In genomic region chr3:140943781-140944547, GRCh38 we compare ENCODE assay signal across 9 cellular contexts. TPM values are rescaled to one million over a fixed set of nuclear protein-coding genes. Genes with fewer than 3 reads are reported as not detected.
A peak's percentile ranks its signal among the peaks of the same experiment; 100 is the strongest.
DNase-seq lines count a peak whose midpoint lies in the region; ATAC-seq and TF ChIP-seq lines count a peak whose summit lies in the region.
"Had no signal": no experiment of that assay in that cellular context is flagged by ENCODE, and none has a peak within 500 bp of the region (broad histone marks: within the 10 kb centered on the region; RNA-seq: fewer than 3 reads in every experiment).

No MANE protein-coding gene starts in this region.

- H3K4me3 Mint-ChIP-seq in activated naive CD4-positive, alpha-beta T cell treated with anti-CD3 and anti-CD28 coated beads, Interleukin-2, amount 50 U/mL, for 24 hours, result peak overlapping the region; percentile 97
- H3K4me3 Mint-ChIP-seq in activated CD8-positive, alpha-beta T cell treated with anti-CD3 and anti-CD28 coated beads for 36 hours, result peak overlapping the region; percentile 96
- peak overlapping the region; percentile 36 to 98 (median 94) for H3K4me3 Mint-ChIP-seq in immature natural killer cell

- peaks cover 2 to 37% (median 30%) of the 10 kb centered on the region in 5 donors for H3K4me1 ChIP-seq in subcutaneous abdominal adipose tissue (ENCODE audit: control insufficient read depth in 5 of 5, insufficient read depth in 5 of 5, low read length in 5 of 5)

- H3K4me1 Mint-ChIP-seq in activated naive CD4-positive, alpha-beta T cell treated with anti-CD3 and anti-CD28 coated beads, Interleukin-2, amount 50 U/mL, for 24 hours, result peaks cover 67% of the 10 kb centered on the region
- H3K4me1 Mint-ChIP-seq in activated CD8-positive, alpha-beta T cell treated with anti-CD3 and anti-CD28 coated beads for 36 hours (ENCODE audit: low read depth), result peaks cover 56% of the 10 kb centered on the region
- peaks cover 49 to 67% of the 10 kb centered on the region in 2 donors for H3K4me1 Mint-ChIP-seq in immature natural killer cell

- TF ChIP-seq CTCF in activated CD8-positive, alpha-beta T cell treated with anti-CD3 and anti-CD28 coated beads for 36 hours (IDR thresholded peaks at IDR 0.05), result no peak

- H3K27ac ChIP-seq in subcutaneous abdominal adipose tissue (ENCODE audit: low read depth, low read length), result peak overlapping the region; percentile 94

- H3K36me3 Mint-ChIP-seq in activated naive CD4-positive, alpha-beta T cell treated with anti-CD3 and anti-CD28 coated beads, Interleukin-2, amount 50 U/mL, for 24 hours, result peaks cover 7% of the 10 kb centered on the region
- H3K36me3 Mint-ChIP-seq in activated CD8-positive, alpha-beta T cell treated with anti-CD3 and anti-CD28 coated beads for 36 hours (ENCODE audit: low read depth), result peaks cover 38% of the 10 kb centered on the region
- no peaks in the 10 kb centered on the region for H3K36me3 Mint-ChIP-seq in immature natural killer cell

- H3K9me3 Mint-ChIP-seq in activated naive CD4-positive, alpha-beta T cell treated with anti-CD3 and anti-CD28 coated beads, Interleukin-2, amount 50 U/mL, for 24 hours, result no peaks in the 10 kb centered on the region
- H3K9me3 Mint-ChIP-seq in activated CD8-positive, alpha-beta T cell treated with anti-CD3 and anti-CD28 coated beads for 36 hours, result peaks cover 1% of the 10 kb centered on the region
- no peaks in the 10 kb centered on the region for H3K9me3 Mint-ChIP-seq in immature natural killer cell

- CTCF ChIA-PET in activated CD8-positive, alpha-beta T cell treated with anti-CD3 and anti-CD28 coated beads for 36 hours (lab: Charles Lee), result interaction anchor here (1.0 to 3.3 kb wide), 4 partner anchors 21 to 288 kb away, joined by 4 to 10 read pairs (median 4); partner anchors contain the start of gene PXYLP1

- intact Hi-C loops in activated CD8-positive, alpha-beta T cell treated with anti-CD3 and anti-CD28 coated beads for 36 hours (cut with micrococcal nuclease), result no loop called here

- POLR2A ChIA-PET in activated CD8-positive, alpha-beta T cell treated with anti-CD3 and anti-CD28 coated beads for 36 hours (lab: Charles Lee), result interaction anchor here (1.3 kb wide), 1 partner anchor 255 kb away, joined by 3 read pairs; no protein-coding TSS in a partner anchor

- H3K4me3 ChIP-seq in subcutaneous abdominal adipose tissue (ENCODE audit: low read depth in 1 of 5, low read length in 5 of 5), result peak overlapping the region in 1 of 5 donors; percentile 16

- no peak for ATAC-seq in activated CD8-positive, alpha-beta T cell treated with anti-CD3 and anti-CD28 coated beads for 36 hours
- no peak for ATAC-seq in GM21717 (IDR thresholded peaks at IDR 0.05; ENCODE audit: unreplicated experiment)

- H3K27ac Mint-ChIP-seq in activated naive CD4-positive, alpha-beta T cell treated with anti-CD3 and anti-CD28 coated beads, Interleukin-2, amount 50 U/mL, for 24 hours, result no peak overlapping the region
- H3K27ac Mint-ChIP-seq in activated CD8-positive, alpha-beta T cell treated with anti-CD3 and anti-CD28 coated beads for 36 hours, result no peak overlapping the region
- H3K27ac Mint-ChIP-seq in immature natural killer cell, result peak overlapping the region in 3 of 6 donors; percentile 89 to 93 (median 92)

- H3K9me3 ChIP-seq in subcutaneous abdominal adipose tissue (ENCODE audit: control insufficient read depth in 5 of 5, low read length in 5 of 5), result no peaks in the 10 kb centered on the region

- DNase-seq in activated naive CD4-positive, alpha-beta T cell treated with anti-CD3 and anti-CD28 coated beads, Interleukin-2, amount 50 U/mL, for 16 hours, result no peak
- DNase-seq in activated CD8-positive, alpha-beta T cell treated with anti-CD3 and anti-CD28 coated beads for 36 hours, result no peak
- DNase-seq in immature natural killer cell, result no peak
- no peak for DNase-seq in NOMO-1 (lab: John Stamatoyannopoulos, UW; ENCODE audit: unreplicated experiment in 2 of 2)
- no peak for DNase-seq in D341Med (ENCODE audit: low spot score)
- DNase-seq: SIG-M5 had no signal

- H3K27me3 ChIP-seq in subcutaneous abdominal adipose tissue (ENCODE audit: control insufficient read depth in 5 of 5, insufficient read depth in 4 of 5, low read length in 5 of 5), result no peaks in the 10 kb centered on the region

- H3K36me3 ChIP-seq in subcutaneous abdominal adipose tissue (ENCODE audit: control insufficient read depth in 5 of 5, insufficient read depth in 5 of 5, low read length in 5 of 5), result no peaks in the 10 kb centered on the region

- peak overlapping the region in 2 of 5 donors; percentile 92 to 96 for H3K9ac ChIP-seq in subcutaneous abdominal adipose tissue (ENCODE audit: low read length in 5 of 5)

- H3K27me3 Mint-ChIP-seq in activated naive CD4-positive, alpha-beta T cell treated with anti-CD3 and anti-CD28 coated beads, Interleukin-2, amount 50 U/mL, for 24 hours, result no peaks in the 10 kb centered on the region
- H3K27me3 Mint-ChIP-seq in activated CD8-positive, alpha-beta T cell treated with anti-CD3 and anti-CD28 coated beads for 36 hours, result no peaks in the 10 kb centered on the region
- H3K27me3 Mint-ChIP-seq in immature natural killer cell (ENCODE audit: low read depth in 3 of 3), result peaks cover 2 to 7% (median 6%) of the 10 kb centered on the region in 3 donors

RNA-seq across cellular contexts. Expression of gene SLC25A36, which starts 2.3 kb away (rescaled TPM):
- total RNA-seq in activated CD8-positive, alpha-beta T cell treated with anti-CD3 and anti-CD28 coated beads for 36 hours, result 100 to 1,000 TPM; 102 to 106 TPM
- polyA plus RNA-seq in immature natural killer cell, result 10 to 100 TPM; 33.4 to 62.5 (median 46.4) TPM
